ENCODE assay signal across 19 cellular contexts in genomic region chr2:78304678-78305077, GRCh38.
"Had no signal": no experiment of that assay in that cellular context is flagged by ENCODE, and none has a peak within 500 bp of the region (broad histone marks: within the 10 kb centered on the region; RNA-seq: fewer than 3 reads in every experiment).

No MANE protein-coding gene starts in this region.

- H3K27me3 Mint-ChIP-seq: activated CD4-positive, alpha-beta T cell treated with anti-CD3 and anti-CD28 coated beads, Interleukin-2, amount 10 ng/mL, durations not matched to agents 24 days and 14 days; activated naive CD8-positive, alpha-beta T cell treated with anti-CD3 and anti-CD28 coated beads, Interleukin-2, amount 10 ng/mL, durations not matched to agents 7 days and 5 days; effector memory CD8-positive, alpha-beta T cell; stimulated activated naive B cell treated with anti-CD40 and anti-IgM and Interleukin-4, amounts not matched to agents 10 μg/mL and 1 μg/mL and 100 μg/mL, for 72 hours had no signal

- H3K36me3 Mint-ChIP-seq: activated naive CD8-positive, alpha-beta T cell treated with anti-CD3 and anti-CD28 coated beads, Interleukin-2, amount 10 ng/mL, durations not matched to agents 7 days and 5 days; stimulated activated naive B cell treated with anti-CD40 and anti-IgM and Interleukin-4, amounts not matched to agents 10 μg/mL and 1 μg/mL and 100 μg/mL, for 72 hours had no signal

- H3K27ac ChIP-seq: epithelial cell of prostate, gastrocnemius medialis, heart left ventricle, neutrophil, parathyroid adenoma, transverse colon, vagina had no signal

- DNase-seq: activated CD4-positive, alpha-beta T cell treated with anti-CD3 and anti-CD28 coated beads, Interleukin-2, amount 10 ng/mL, durations not matched to agents 24 days and 14 days; activated CD4-positive, CD25-positive, alpha-beta regulatory T cell; activated naive CD4-positive, alpha-beta T cell; activated naive CD8-positive, alpha-beta T cell treated with anti-CD3 and anti-CD28 coated beads, Interleukin-2, amount 10 ng/mL, durations not matched to agents 7 days and 5 days; activated T-cell treated with anti-CD3 and anti-CD28 coated beads for 4 hours; dermis blood vessel endothelial cell; effector memory CD8-positive, alpha-beta T cell; gastrocnemius medialis; heart left ventricle; left colon; midbrain; stimulated activated CD4-positive, alpha-beta T cell treated with anti-CD3 and anti-CD28 coated beads, Interleukin-2, amount 100 ng/mL, for 48 hours; stimulated activated naive B cell treated with anti-CD40 and anti-IgM and Interleukin-4, amounts not matched to agents 10 μg/mL and 1 μg/mL and 100 μg/mL, for 72 hours; transverse colon had no signal

- H3K4me3 Mint-ChIP-seq: activated CD4-positive, alpha-beta T cell treated with anti-CD3 and anti-CD28 coated beads, Interleukin-2, amount 10 ng/mL, durations not matched to agents 24 days and 14 days; activated naive CD8-positive, alpha-beta T cell treated with anti-CD3 and anti-CD28 coated beads, Interleukin-2, amount 10 ng/mL, durations not matched to agents 7 days and 5 days; effector memory CD8-positive, alpha-beta T cell; stimulated activated naive B cell treated with anti-CD40 and anti-IgM and Interleukin-4, amounts not matched to agents 10 μg/mL and 1 μg/mL and 100 μg/mL, for 72 hours had no signal

- H3K27ac Mint-ChIP-seq: activated CD4-positive, alpha-beta T cell treated with anti-CD3 and anti-CD28 coated beads, Interleukin-2, amount 10 ng/mL, durations not matched to agents 24 days and 14 days; activated naive CD8-positive, alpha-beta T cell treated with anti-CD3 and anti-CD28 coated beads, Interleukin-2, amount 10 ng/mL, durations not matched to agents 7 days and 5 days; effector memory CD8-positive, alpha-beta T cell; stimulated activated naive B cell treated with anti-CD40 and anti-IgM and Interleukin-4, amounts not matched to agents 10 μg/mL and 1 μg/mL and 100 μg/mL, for 72 hours had no signal

- H3K9me3 Mint-ChIP-seq: activated CD4-positive, alpha-beta T cell treated with anti-CD3 and anti-CD28 coated beads, Interleukin-2, amount 10 ng/mL, durations not matched to agents 24 days and 14 days; stimulated activated naive B cell treated with anti-CD40 and anti-IgM and Interleukin-4, amounts not matched to agents 10 μg/mL and 1 μg/mL and 100 μg/mL, for 72 hours had no signal

- H3K4me3 ChIP-seq: gastrocnemius medialis, heart left ventricle, lung, transverse colon, vagina had no signal

- H3K27me3 ChIP-seq: gastrocnemius medialis, heart left ventricle, neutrophil, transverse colon, vagina had no signal

- H3K4me1 Mint-ChIP-seq: activated CD4-positive, alpha-beta T cell treated with anti-CD3 and anti-CD28 coated beads, Interleukin-2, amount 10 ng/mL, durations not matched to agents 24 days and 14 days; activated naive CD8-positive, alpha-beta T cell treated with anti-CD3 and anti-CD28 coated beads, Interleukin-2, amount 10 ng/mL, durations not matched to agents 7 days and 5 days; stimulated activated naive B cell treated with anti-CD40 and anti-IgM and Interleukin-4, amounts not matched to agents 10 μg/mL and 1 μg/mL and 100 μg/mL, for 72 hours had no signal

- H3K4me1 ChIP-seq: gastrocnemius medialis, heart left ventricle, parathyroid adenoma, transverse colon, vagina had no signal

- H2AFZ ChIP-seq: parathyroid adenoma had no signal

- H3K36me3 ChIP-seq: gastrocnemius medialis, heart left ventricle, neutrophil, transverse colon, vagina had no signal

- H3K9ac ChIP-seq: parathyroid adenoma had no signal

- H3K9me3 ChIP-seq: gastrocnemius medialis, heart left ventricle, neutrophil, transverse colon, vagina had no signal

- ATAC-seq: effector memory CD8-positive, alpha-beta T cell; gastrocnemius medialis; heart left ventricle; left colon; stimulated activated naive B cell treated with anti-CD40 and anti-IgM and Interleukin-4, amounts not matched to agents 10 μg/mL and 1 μg/mL and 100 μg/mL, for 72 hours had no signal

- H3K79me2 ChIP-seq: parathyroid adenoma had no signal
